Comparison of ENCODE assay signal across 8 cellular contexts in genomic region chr11:2196970-2197770, GRCh38. TPM values are rescaled to one million over a fixed set of nuclear protein-coding genes. Genes with fewer than 3 reads are reported as not detected.
DNase-seq lines count a peak whose midpoint lies in the region; TF ChIP-seq lines count a peak whose summit lies in the region.

No MANE protein-coding gene starts in this region.

- no peak for TF ChIP-seq EP300 in esophagus muscularis mucosa (IDR thresholded peaks at IDR 0.05)

- no peak overlapping the region for H3K27ac ChIP-seq in CD8-positive, alpha-beta memory T cell (ENCODE audit: low read depth, low read length)
- H3K27ac ChIP-seq in OCI-LY3 (ENCODE audit: low read length) (no peak overlapping the region), esophagus muscularis mucosa (replicated peaks in 1 of 4) (no peak overlapping the region)

- no peaks in the 10 kb centered on the region for H3K9me3 ChIP-seq in CD8-positive, alpha-beta memory T cell (ENCODE audit: low read length)
- H3K9me3 ChIP-seq in OCI-LY3 (ENCODE audit: insufficient read depth, low read length) (no peaks in the 10 kb centered on the region), esophagus muscularis mucosa (no peaks in the 10 kb centered on the region)

- peaks cover 7 to 13% (median 12%) of the 10 kb centered on the region in 3 donors for H3K4me1 Mint-ChIP-seq in CD8-positive, alpha-beta memory T cell
- no peaks in the 10 kb centered on the region for H3K4me1 Mint-ChIP-seq in nephron

- no peaks in the 10 kb centered on the region for H3K79me2 ChIP-seq in OCI-LY3 (ENCODE audit: low read length)

- H3K27me3 ChIP-seq in CD8-positive, alpha-beta memory T cell (ENCODE audit: insufficient read depth, low read length, poor library complexity, severe bottlenecking) = peaks cover 7% of the 10 kb centered on the region
- H3K27me3 ChIP-seq in OCI-LY3 (ENCODE audit: low read depth, low read length) = no peaks in the 10 kb centered on the region
- peaks cover 0 to 28% (median 0%) of the 10 kb centered on the region in 4 donors for H3K27me3 ChIP-seq in esophagus muscularis mucosa

- peaks cover 0 to 3% of the 10 kb centered on the region in 2 donors for H3K27me3 Mint-ChIP-seq in CD8-positive, alpha-beta memory T cell
- H3K27me3 Mint-ChIP-seq in nephron (ENCODE audit: low read depth) = peaks cover 20% of the 10 kb centered on the region

- H2AFZ ChIP-seq in OCI-LY3 (ENCODE audit: low read depth, low read length) = no peak overlapping the region

- H3K9ac ChIP-seq in OCI-LY3 (ENCODE audit: low read length) = no peak overlapping the region

- no peaks in the 10 kb centered on the region for H4K20me1 ChIP-seq in OCI-LY3 (ENCODE audit: insufficient read depth, low read length)

- peak; percentile 77 for TF ChIP-seq CTCF in OCI-LY3 (IDR thresholded peaks at IDR 0.05; ENCODE audit: low read depth, low read length)
- TF ChIP-seq CTCF in esophagus muscularis mucosa (IDR thresholded peaks at IDR 0.05) = peak; percentile 76 to 92 (median 88)
- TF ChIP-seq CTCF in nephron (IDR thresholded peaks at IDR 0.05; ENCODE audit: unreplicated experiment in 3 of 3) = peak; percentile 80 to 88 (median 84)

- no peak overlapping the region for H3K4me2 ChIP-seq in OCI-LY3 (ENCODE audit: low read length)

- peaks cover 0 to 3% (median 0%) of the 10 kb centered on the region in 5 donors for H3K9me3 Mint-ChIP-seq in CD8-positive, alpha-beta memory T cell
- peaks cover 5% of the 10 kb centered on the region for H3K9me3 Mint-ChIP-seq in nephron

- no peak for TF ChIP-seq POLR2A in esophagus muscularis mucosa (IDR thresholded peaks at IDR 0.05; ENCODE audit: low read depth)

- peak; percentile 59 to 79 (median 62) for DNase-seq in CD8-positive, alpha-beta memory T cell
- peak; percentile 90 for DNase-seq in HT-29 (ENCODE audit: low spot score)
- peak; percentile 68 for DNase-seq in activated T-cell treated with anti-CD3 and anti-CD28 coated beads for 48 hours (ENCODE audit: low read depth)
- peak; percentile 94 for DNase-seq in esophagus muscularis mucosa (ENCODE audit: extremely low spot score)
- peak in 5 of 6 experiments; percentile 33 to 65 (median 49) for DNase-seq in stimulated activated naive CD4-positive, alpha-beta T cell (lab: John Stamatoyannopoulos, UW)
- DNase-seq in foreskin melanocyte = no peak

- no peaks in the 10 kb centered on the region for H3K36me3 Mint-ChIP-seq in CD8-positive, alpha-beta memory T cell
- H3K36me3 Mint-ChIP-seq in nephron (ENCODE audit: low read depth) = no peaks in the 10 kb centered on the region

- peak overlapping the region in 1 of 7 donors; percentile 24 for H3K4me3 Mint-ChIP-seq in CD8-positive, alpha-beta memory T cell
- H3K4me3 Mint-ChIP-seq in nephron = no peak overlapping the region

- H3K4me1 ChIP-seq in CD8-positive, alpha-beta memory T cell (ENCODE audit: insufficient read depth, low read length) = peaks cover 6% of the 10 kb centered on the region
- H3K4me1 ChIP-seq in OCI-LY3 (ENCODE audit: low read length) (no peaks in the 10 kb centered on the region), esophagus muscularis mucosa (peaks cover 0 to 4% (median 0%) of the 10 kb centered on the region in 4 donors)

- CTCF ChIA-PET in CD8-positive, alpha-beta memory T cell (lab: Charles Lee) = interaction anchor here (0.9 to 5.4 kb wide), 7 partner anchors 10 to 229 kb away, joined by 3 to 58 read pairs (median 4); no protein-coding TSS in a partner anchor

- intact Hi-C loops in esophagus muscularis mucosa (cut with DNase I) = loop anchor here (1.0 to 10.0 kb wide), 3 partner anchors 108 to 338 kb away; no protein-coding TSS in a partner anchor

- POLR2A ChIA-PET in CD8-positive, alpha-beta memory T cell (lab: Charles Lee) = no interaction called here

- no peak overlapping the region for H3K4me3 ChIP-seq in CD8-positive, alpha-beta memory T cell (ENCODE audit: low read length)
- H3K4me3 ChIP-seq in OCI-LY3 (ENCODE audit: low read length) = no peak overlapping the region
- H3K4me3 ChIP-seq in esophagus muscularis mucosa = no peak overlapping the region

- H3K27ac Mint-ChIP-seq in CD8-positive, alpha-beta memory T cell = peak overlapping the region in 2 of 8 donors; percentile 5 to 63
- H3K27ac Mint-ChIP-seq in nephron = peak overlapping the region in 1 of 3 experiments; percentile 79

- WGBS in esophagus muscularis mucosa = 44% methylated on average over 20 of the region's 23 CpGs

- H3K36me3 ChIP-seq in CD8-positive, alpha-beta memory T cell (ENCODE audit: insufficient read depth, low read length) = no peaks in the 10 kb centered on the region
- H3K36me3 ChIP-seq in OCI-LY3 (replicated peaks; ENCODE audit: low read depth, low read length) (no peaks in the 10 kb centered on the region), esophagus muscularis mucosa (no peaks in the 10 kb centered on the region)

RNA-seq across cellular contexts. Expression of gene TH, which starts 25.6 kb away (rescaled TPM):
- total RNA-seq in CD8-positive, alpha-beta memory T cell = not detected
- not detected for polyA plus RNA-seq in CD8-positive, alpha-beta memory T cell
- total RNA-seq in HT-29 (2014; rRNA removed; shearing (Covaris generic)) = 1.8 and 3.4 TPM in 2 replicates
- total RNA-seq in esophagus muscularis mucosa = 1 to 10 TPM in 1 of 4 donors, not detected in 3; 1.3 TPM

RNA-seq across cellular contexts. Expression of gene INS, which starts 36.2 kb away (rescaled TPM):
- total RNA-seq in CD8-positive, alpha-beta memory T cell = not detected
- not detected for polyA plus RNA-seq in CD8-positive, alpha-beta memory T cell
- total RNA-seq in HT-29 (2014; rRNA removed; shearing (Covaris generic)) = not detected in 2 replicates
- not detected for total RNA-seq in esophagus muscularis mucosa

RNA-seq across cellular contexts. Expression of gene IGF2, which starts 58.0 kb away (rescaled TPM):
- total RNA-seq in CD8-positive, alpha-beta memory T cell = 1 to 10 TPM; 3.3 to 3.5 TPM
- polyA plus RNA-seq in CD8-positive, alpha-beta memory T cell = not detected
- total RNA-seq in HT-29 (2014; rRNA removed; shearing (Covaris generic)) = 9.9 and 11.4 TPM in 2 replicates
- total RNA-seq in esophagus muscularis mucosa = 10 to 100 TPM; 25.5 to 59.6 (median 33.0) TPM
